24 cellular contexts compared by ENCODE assay signal in genomic region chr7:46344533-46344932, GRCh38.
"Had no signal": no experiment of that assay in that cellular context is flagged by ENCODE, and none has a peak within 500 bp of the region (broad histone marks: within the 10 kb centered on the region; RNA-seq: fewer than 3 reads in every experiment).

No MANE protein-coding gene starts in this region.

- H3K4me2 ChIP-seq: smooth muscle cell had no signal

- DNase-seq: hippocampal formation; kidney; left colon; left lung; lower lobe of right lung; midbrain; mucosa of descending colon; naive thymus-derived CD4-positive, alpha-beta T cell; ovary; right lobe of liver; stimulated activated CD4-positive, alpha-beta T cell treated with anti-CD3 and anti-CD28 coated beads, Interleukin-15, amount 100 ng/mL, for 24 hours; stimulated activated CD4-positive, alpha-beta T cell treated with anti-CD3 and anti-CD28 coated beads, Interleukin-2, amount 100 ng/mL, for 24 hours; stimulated activated CD4-positive, alpha-beta T cell treated with anti-CD3 and anti-CD28 coated beads, Interleukin-4, amount 100 ng/mL, for 1 hour; stimulated activated naive B cell treated with anti-CD40 and anti-IgM and Interleukin-4, amounts not matched to agents 10 μg/mL and 1 μg/mL and 100 μg/mL, for 72 hours; stimulated activated naive CD8-positive, alpha-beta T cell treated with anti-CD3 and anti-CD28 coated beads, Interleukin-15, Interleukin-2, amounts not matched to agents 100 U/mL and 50 U/mL, for 24 hours; stomach; testis; thyroid gland; transverse colon; upper lobe of right lung; uterus had no signal

- ATAC-seq: left colon; left lung; lower lobe of right lung; mucosa of descending colon; naive thymus-derived CD4-positive, alpha-beta T cell; natural killer cell treated with Interleukin-12 subunit alpha and Interleukin-12 subunit beta and Interleukin-15 and Interleukin-18, amount 100 ng/mL, for 72 hours; right lobe of liver; stimulated activated naive B cell treated with anti-CD40 and anti-IgM and Interleukin-4, amounts not matched to agents 10 μg/mL and 1 μg/mL and 100 μg/mL, for 72 hours; stimulated activated naive CD8-positive, alpha-beta T cell treated with anti-CD3 and anti-CD28 coated beads, Interleukin-15, Interleukin-2, amounts not matched to agents 100 U/mL and 50 U/mL, for 24 hours; upper lobe of right lung had no signal

- H3K4me1 ChIP-seq: left lung, lower lobe of right lung, right atrium auricular region, right lobe of liver, stomach, testis, thyroid gland, transverse colon, upper lobe of right lung, uterus had no signal

- H3K4me3 ChIP-seq: left lung, lower lobe of right lung, mucosa of descending colon, ovary, right atrium auricular region, right lobe of liver, smooth muscle cell, stomach, testis, thyroid gland, transverse colon, upper lobe of right lung, uterus had no signal

- H3K9me3 ChIP-seq: left lung, lower lobe of right lung, mucosa of descending colon, ovary, right atrium auricular region, right lobe of liver, stomach, testis, thyroid gland, transverse colon, upper lobe of right lung, uterus had no signal

- H3K27me3 ChIP-seq: left lung, ovary, right atrium auricular region, right lobe of liver, stomach, testis, thyroid gland, transverse colon, upper lobe of right lung, uterus had no signal

- H3K27ac ChIP-seq: left lung, lower lobe of right lung, ovary, right atrium auricular region, right lobe of liver, stomach, testis, thyroid gland, transverse colon, upper lobe of right lung, uterus had no signal

- H3K36me3 ChIP-seq: left lung, lower lobe of right lung, ovary, right atrium auricular region, right lobe of liver, stomach, thyroid gland, transverse colon, upper lobe of right lung, uterus had no signal
